ENCODE assay signal across 34 cellular contexts in the genomic region with DNA sequence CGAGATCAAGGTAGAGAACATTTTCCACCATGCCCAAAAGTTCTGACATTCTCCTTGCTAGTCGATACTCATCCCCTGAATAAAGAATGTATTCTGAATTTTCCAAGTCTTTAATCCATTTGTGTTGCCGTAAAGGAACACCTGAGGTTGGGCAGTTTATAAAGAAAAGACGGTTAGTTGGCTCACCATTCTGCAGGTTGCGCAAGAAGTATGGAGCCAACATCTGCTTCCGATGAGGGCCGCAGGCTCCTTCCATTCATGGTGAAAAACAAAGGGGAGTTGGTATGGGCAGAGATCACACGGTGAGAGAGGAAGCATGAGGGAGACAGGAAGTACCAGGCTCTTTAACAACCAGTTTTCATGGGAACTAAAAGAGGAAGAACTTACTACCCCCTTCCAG.
"Had no signal": no experiment of that assay in that cellular context is flagged by ENCODE, and none has a peak within 500 bp of the region (broad histone marks: within the 10 kb centered on the region; RNA-seq: fewer than 3 reads in every experiment).

No MANE protein-coding gene starts in this region.

- H3K4me1 ChIP-seq: adrenal gland, body of pancreas, esophagus muscularis mucosa, foreskin keratinocyte, gastrocnemius medialis, heart left ventricle had no signal

- H3K9me3 ChIP-seq: adrenal gland, body of pancreas, esophagus muscularis mucosa, gastrocnemius medialis, heart left ventricle had no signal

- H3K27ac Mint-ChIP-seq: activated CD4-positive, alpha-beta memory T cell treated with anti-CD3 and anti-CD28 coated beads, Interleukin-2, amount 10 ng/mL, durations not matched to agents 7 days and 5 days; activated CD4-positive, alpha-beta T cell treated with anti-CD3 and anti-CD28 coated beads, Interleukin-2, amount 10 ng/mL, durations not matched to agents 7 days and 5 days; activated naive CD4-positive, alpha-beta T cell treated with anti-CD3 and anti-CD28 coated beads, Interleukin-2, amount 10 ng/mL, durations not matched to agents 7 days and 5 days; activated naive CD8-positive, alpha-beta T cell treated with anti-CD3 and anti-CD28 coated beads for 36 hours; activated naive CD8-positive, alpha-beta T cell treated with anti-CD3 and anti-CD28 coated beads, Interleukin-2, amount 50 U/mL, for 24 hours; activated T-cell treated with anti-CD3 and anti-CD28 coated beads, Interleukin-2, amount 50 U/mL, for 24 hours; activated T-cell treated with anti-CD3 and anti-CD28 coated beads, Interleukin-2, amount 50 U/mL, for 72 hours; effector memory CD8-positive, alpha-beta T cell; WTC11 had no signal

- FAIRE-seq: colon, TTC549 had no signal

- H3K4me1 Mint-ChIP-seq: activated CD4-positive, alpha-beta memory T cell treated with anti-CD3 and anti-CD28 coated beads, Interleukin-2, amount 10 ng/mL, durations not matched to agents 7 days and 5 days; activated CD4-positive, alpha-beta T cell treated with anti-CD3 and anti-CD28 coated beads, Interleukin-2, amount 10 ng/mL, durations not matched to agents 7 days and 5 days; activated naive CD4-positive, alpha-beta T cell treated with anti-CD3 and anti-CD28 coated beads, Interleukin-2, amount 10 ng/mL, durations not matched to agents 7 days and 5 days; activated naive CD8-positive, alpha-beta T cell treated with anti-CD3 and anti-CD28 coated beads for 36 hours; activated naive CD8-positive, alpha-beta T cell treated with anti-CD3 and anti-CD28 coated beads, Interleukin-2, amount 50 U/mL, for 24 hours had no signal

- H3K4me3 ChIP-seq: adrenal gland, body of pancreas, esophagus muscularis mucosa, gastrocnemius medialis, heart left ventricle had no signal

- DNase-seq: activated CD4-positive, alpha-beta memory T cell treated with anti-CD3 and anti-CD28 coated beads, Interleukin-2, amount 10 ng/mL, durations not matched to agents 7 days and 5 days; activated CD4-positive, alpha-beta T cell treated with anti-CD3 and anti-CD28 coated beads for 1 hour; activated CD4-positive, alpha-beta T cell treated with anti-CD3 and anti-CD28 coated beads for 4 hours; activated CD4-positive, alpha-beta T cell treated with anti-CD3 and anti-CD28 coated beads, Interleukin-2, amount 10 ng/mL, durations not matched to agents 7 days and 5 days; activated CD4-positive, alpha-beta T cell treated with anti-CD3 and anti-CD28 coated beads, Interleukin-2, amount 50 U/mL, for 4 hours; activated CD8-positive, alpha-beta memory T cell treated with anti-CD3 and anti-CD28 coated beads, Interleukin-2, amount 50 U/mL, for 48 hours; activated gamma-delta T cell; activated naive CD4-positive, alpha-beta T cell; activated naive CD4-positive, alpha-beta T cell treated with anti-CD3 and anti-CD28 coated beads, Interleukin-2, amount 10 ng/mL, durations not matched to agents 7 days and 5 days; activated naive CD8-positive, alpha-beta T cell treated with anti-CD3 and anti-CD28 coated beads for 36 hours; activated naive CD8-positive, alpha-beta T cell treated with anti-CD3 and anti-CD28 coated beads, Interleukin-2, amount 50 U/mL, for 24 hours; activated T-cell treated with anti-CD3 and anti-CD28 coated beads for 4 hours; activated T-cell treated with anti-CD3 and anti-CD28 coated beads, Interleukin-2, amount 50 U/mL, for 24 hours; activated T-cell treated with anti-CD3 and anti-CD28 coated beads, Interleukin-2, amount 50 U/mL, for 72 hours; adrenal gland; amygdala; aorta; body of pancreas; caudate nucleus; cortex of kidney; dermis blood vessel endothelial cell; effector CD4-positive, alpha-beta T cell; effector memory CD8-positive, alpha-beta T cell; erythroblast; foreskin keratinocyte; gastrocnemius medialis; glutamatergic neuron; heart left ventricle; T-helper 2 cell had no signal

- H3K36me3 Mint-ChIP-seq: activated naive CD4-positive, alpha-beta T cell treated with anti-CD3 and anti-CD28 coated beads, Interleukin-2, amount 10 ng/mL, durations not matched to agents 7 days and 5 days; activated naive CD8-positive, alpha-beta T cell treated with anti-CD3 and anti-CD28 coated beads for 36 hours; WTC11 had no signal

- H3K9me3 Mint-ChIP-seq: activated CD4-positive, alpha-beta memory T cell treated with anti-CD3 and anti-CD28 coated beads, Interleukin-2, amount 10 ng/mL, durations not matched to agents 7 days and 5 days; activated CD4-positive, alpha-beta T cell treated with anti-CD3 and anti-CD28 coated beads, Interleukin-2, amount 10 ng/mL, durations not matched to agents 7 days and 5 days; activated naive CD4-positive, alpha-beta T cell treated with anti-CD3 and anti-CD28 coated beads, Interleukin-2, amount 10 ng/mL, durations not matched to agents 7 days and 5 days; activated naive CD8-positive, alpha-beta T cell treated with anti-CD3 and anti-CD28 coated beads for 36 hours; activated naive CD8-positive, alpha-beta T cell treated with anti-CD3 and anti-CD28 coated beads, Interleukin-2, amount 50 U/mL, for 24 hours; activated T-cell treated with anti-CD3 and anti-CD28 coated beads, Interleukin-2, amount 50 U/mL, for 24 hours; activated T-cell treated with anti-CD3 and anti-CD28 coated beads, Interleukin-2, amount 50 U/mL, for 72 hours; effector memory CD8-positive, alpha-beta T cell had no signal

- H3K27me3 ChIP-seq: body of pancreas, esophagus muscularis mucosa, foreskin keratinocyte, gastrocnemius medialis had no signal

- H3K27ac ChIP-seq: adrenal gland, body of pancreas, esophagus muscularis mucosa, foreskin keratinocyte, gastrocnemius medialis, heart left ventricle, VCaP had no signal

- H3K4me3 Mint-ChIP-seq: activated CD4-positive, alpha-beta memory T cell treated with anti-CD3 and anti-CD28 coated beads, Interleukin-2, amount 10 ng/mL, durations not matched to agents 7 days and 5 days; activated CD4-positive, alpha-beta T cell treated with anti-CD3 and anti-CD28 coated beads, Interleukin-2, amount 10 ng/mL, durations not matched to agents 7 days and 5 days; activated naive CD4-positive, alpha-beta T cell treated with anti-CD3 and anti-CD28 coated beads, Interleukin-2, amount 10 ng/mL, durations not matched to agents 7 days and 5 days; activated naive CD8-positive, alpha-beta T cell treated with anti-CD3 and anti-CD28 coated beads for 36 hours; activated naive CD8-positive, alpha-beta T cell treated with anti-CD3 and anti-CD28 coated beads, Interleukin-2, amount 50 U/mL, for 24 hours; activated T-cell treated with anti-CD3 and anti-CD28 coated beads, Interleukin-2, amount 50 U/mL, for 24 hours; activated T-cell treated with anti-CD3 and anti-CD28 coated beads, Interleukin-2, amount 50 U/mL, for 72 hours; effector memory CD8-positive, alpha-beta T cell; WTC11 had no signal

- H3K27me3 Mint-ChIP-seq: activated naive CD4-positive, alpha-beta T cell treated with anti-CD3 and anti-CD28 coated beads, Interleukin-2, amount 10 ng/mL, durations not matched to agents 7 days and 5 days had no signal

- H3K36me3 ChIP-seq: adrenal gland, esophagus muscularis mucosa, gastrocnemius medialis, heart left ventricle had no signal

- ATAC-seq: activated naive CD8-positive, alpha-beta T cell treated with anti-CD3 and anti-CD28 coated beads, Interleukin-2, amount 50 U/mL, for 24 hours; activated T-cell treated with anti-CD3 and anti-CD28 coated beads, Interleukin-2, amount 50 U/mL, for 72 hours; body of pancreas; effector memory CD8-positive, alpha-beta T cell; foreskin keratinocyte; gastrocnemius medialis; heart left ventricle; WTC11 had no signal
